ENCODE assay signal across 18 cellular contexts in genomic region chr18:39840406-39840805, GRCh38.
DNase-seq lines count a peak whose midpoint lies in the region; ATAC-seq and TF ChIP-seq lines count a peak whose summit lies in the region.
"Had no signal": no experiment of that assay in that cellular context is flagged by ENCODE, and none has a peak within 500 bp of the region (broad histone marks: within the 10 kb centered on the region; RNA-seq: fewer than 3 reads in every experiment).

No MANE protein-coding gene starts in this region.

- peaks cover 0 to 3% of the 10 kb centered on the region in 2 donors for H3K4me1 Mint-ChIP-seq in natural killer cell treated with Interleukin-12 subunit alpha and Interleukin-12 subunit beta and Interleukin-15 and Interleukin-18, amount 100 ng/mL, for 72 hours (ENCODE audit: low read depth in 2 of 2)

- ATAC-seq in natural killer cell treated with Interleukin-12 subunit alpha and Interleukin-12 subunit beta and Interleukin-15 and Interleukin-18, amount 100 ng/mL, for 72 hours = no peak
- ATAC-seq in stimulated activated naive CD8-positive, alpha-beta T cell treated with anti-CD3 and anti-CD28 coated beads, Interleukin-15, Interleukin-2, amounts not matched to agents 100 U/mL and 50 U/mL, for 24 hours = no peak

- no peak overlapping the region for H2AFZ ChIP-seq in hepatocyte

- H3K79me2 ChIP-seq in hepatocyte = no peaks in the 10 kb centered on the region

- in situ Hi-C loops in brain microvascular endothelial cell (cut with HindIII; ENCODE audit: low pct_ligation_motif_present, low sequenced_read_pairs) = no loop called here

- DNase-seq in M059J (ENCODE audit: low read depth) = peak; percentile 73
- peak; percentile 86 for DNase-seq in brain microvascular endothelial cell
- DNase-seq in hepatocyte (ENCODE audit: low spot score) = no peak
- peak; percentile 72 for DNase-seq in skeletal muscle cell (ENCODE audit: low read depth)
- DNase-seq in kidney glomerular epithelial cell (lab: John Stamatoyannopoulos, UW) = no peak
- DNase-seq in natural killer cell treated with Interleukin-12 subunit alpha and Interleukin-12 subunit beta and Interleukin-15 and Interleukin-18, amount 100 ng/mL, for 72 hours (ENCODE audit: low spot score) = no peak
- DNase-seq in stimulated activated naive CD8-positive, alpha-beta T cell treated with anti-CD3 and anti-CD28 coated beads, Interleukin-15, Interleukin-2, amounts not matched to agents 100 U/mL and 50 U/mL, for 24 hours = no peak
- DNase-seq: activated CD4-positive, alpha-beta T cell treated with anti-CD3 and anti-CD28 coated beads, Interleukin-2, amount 50 U/mL, for 4 hours; amniotic stem cell; DMS79; effector CD4-positive, alpha-beta T cell; kidney; NCI-H1436; NCI-H526; stimulated activated CD4-positive, alpha-beta T cell treated with anti-CD3 and anti-CD28 coated beads, Interleukin-15, amount 100 ng/mL, for 24 hours had no signal

- H3K27ac Mint-ChIP-seq in natural killer cell treated with Interleukin-12 subunit alpha and Interleukin-12 subunit beta and Interleukin-15 and Interleukin-18, amount 100 ng/mL, for 72 hours = no peak overlapping the region

- H3K36me3 Mint-ChIP-seq in natural killer cell treated with Interleukin-12 subunit alpha and Interleukin-12 subunit beta and Interleukin-15 and Interleukin-18, amount 100 ng/mL, for 72 hours = peaks cover 5% of the 10 kb centered on the region

- no peaks in the 10 kb centered on the region for H3K9me3 ChIP-seq in hepatocyte (ENCODE audit: low read depth)

- no peak for TF ChIP-seq CTCF in brain microvascular endothelial cell (IDR thresholded peaks at IDR 0.05; ENCODE audit: low read depth, low read length, missing control alignments)
- TF ChIP-seq CTCF in hepatocyte (IDR thresholded peaks at IDR 0.05; ENCODE audit: poor library complexity) = no peak

- H3K9me2 ChIP-seq in hepatocyte (replicated peaks; ENCODE audit: insufficient read depth) = no peaks in the 10 kb centered on the region

- H3K4me3 ChIP-seq in brain microvascular endothelial cell (ENCODE audit: low read depth, low read length) (no peak overlapping the region), hepatocyte (no peak overlapping the region), skeletal muscle cell (ENCODE audit: low read depth, low read length) (no peak overlapping the region)
- H3K4me3 ChIP-seq: BLaER1 treated with 17β-estradiol and CSF1 and Interleukin-3, amounts not matched to agents 10 nM and 100 nM had no signal

- peak overlapping the region; percentile 93 for H3K27ac ChIP-seq in brain microvascular endothelial cell
- H3K27ac ChIP-seq in hepatocyte = peak overlapping the region; percentile 57
- H3K27ac ChIP-seq: BLaER1 treated with 17β-estradiol and CSF1 and Interleukin-3, amounts not matched to agents 10 nM and 100 nM; HL-60; KMS-11 had no signal

- peaks cover 7% of the 10 kb centered on the region for H3K9me3 Mint-ChIP-seq in natural killer cell treated with Interleukin-12 subunit alpha and Interleukin-12 subunit beta and Interleukin-15 and Interleukin-18, amount 100 ng/mL, for 72 hours

- H3K4me1 ChIP-seq in hepatocyte (ENCODE audit: insufficient read depth) = peaks cover 12% of the 10 kb centered on the region
- H3K4me1 ChIP-seq: BLaER1 treated with 17β-estradiol and CSF1 and Interleukin-3, amounts not matched to agents 10 nM and 100 nM had no signal

- H3K36me3 ChIP-seq in brain microvascular endothelial cell (replicated peaks) (no peaks in the 10 kb centered on the region), hepatocyte (replicated peaks; ENCODE audit: insufficient read depth, low read depth) (no peaks in the 10 kb centered on the region)
- H3K36me3 ChIP-seq: BLaER1 treated with 17β-estradiol and CSF1 and Interleukin-3, amounts not matched to agents 10 nM and 100 nM had no signal

- no peaks in the 10 kb centered on the region for H4K20me1 ChIP-seq in hepatocyte (ENCODE audit: insufficient read depth, poor library complexity, severe bottlenecking)
- H4K20me1 ChIP-seq: BLaER1 treated with 17β-estradiol and CSF1 and Interleukin-3, amounts not matched to agents 10 nM and 100 nM had no signal

- H3K4me2 ChIP-seq in hepatocyte = peak overlapping the region; percentile 92
- H3K4me2 ChIP-seq: BLaER1 treated with 17β-estradiol and CSF1 and Interleukin-3, amounts not matched to agents 10 nM and 100 nM; KMS-11 had no signal

- H3K27me3 ChIP-seq in brain microvascular endothelial cell (replicated peaks) (no peaks in the 10 kb centered on the region), hepatocyte (peaks cover 8% of the 10 kb centered on the region)
- H3K27me3 ChIP-seq: BLaER1 treated with 17β-estradiol and CSF1 and Interleukin-3, amounts not matched to agents 10 nM and 100 nM had no signal

- H3K27me3 Mint-ChIP-seq in natural killer cell treated with Interleukin-12 subunit alpha and Interleukin-12 subunit beta and Interleukin-15 and Interleukin-18, amount 100 ng/mL, for 72 hours = peaks cover 0 to 3% of the 10 kb centered on the region in 2 donors

- no peak overlapping the region for H3K4me3 Mint-ChIP-seq in natural killer cell treated with Interleukin-12 subunit alpha and Interleukin-12 subunit beta and Interleukin-15 and Interleukin-18, amount 100 ng/mL, for 72 hours

- WGBS in hepatocyte (ENCODE audit: low lambda C conversion rate, missing lambda C conversion rate) = 52% methylated on average over 3 of the region's 3 CpGs

Comparison
In these comparisons a context has a peak if more than half of its experiments do, and no peak if none do; other contexts are left out.
1. DNase-seq: peak in M059J (single experiment), brain microvascular endothelial cell (single experiment) and skeletal muscle cell (single experiment); none in hepatocyte (single experiment), kidney glomerular epithelial cell (single experiment), natural killer cell treated with Interleukin-12 subunit alpha and Interleukin-12 subunit beta and Interleukin-15 and Interleukin-18, amount 100 ng/mL, for 72 hours (single experiment) and stimulated activated naive CD8-positive, alpha-beta T cell treated with anti-CD3 and anti-CD28 coated beads, Interleukin-15, Interleukin-2, amounts not matched to agents 100 U/mL and 50 U/mL, for 24 hours (single experiment).